ENCODE assay signal across 1 cellular context in the genomic region with DNA sequence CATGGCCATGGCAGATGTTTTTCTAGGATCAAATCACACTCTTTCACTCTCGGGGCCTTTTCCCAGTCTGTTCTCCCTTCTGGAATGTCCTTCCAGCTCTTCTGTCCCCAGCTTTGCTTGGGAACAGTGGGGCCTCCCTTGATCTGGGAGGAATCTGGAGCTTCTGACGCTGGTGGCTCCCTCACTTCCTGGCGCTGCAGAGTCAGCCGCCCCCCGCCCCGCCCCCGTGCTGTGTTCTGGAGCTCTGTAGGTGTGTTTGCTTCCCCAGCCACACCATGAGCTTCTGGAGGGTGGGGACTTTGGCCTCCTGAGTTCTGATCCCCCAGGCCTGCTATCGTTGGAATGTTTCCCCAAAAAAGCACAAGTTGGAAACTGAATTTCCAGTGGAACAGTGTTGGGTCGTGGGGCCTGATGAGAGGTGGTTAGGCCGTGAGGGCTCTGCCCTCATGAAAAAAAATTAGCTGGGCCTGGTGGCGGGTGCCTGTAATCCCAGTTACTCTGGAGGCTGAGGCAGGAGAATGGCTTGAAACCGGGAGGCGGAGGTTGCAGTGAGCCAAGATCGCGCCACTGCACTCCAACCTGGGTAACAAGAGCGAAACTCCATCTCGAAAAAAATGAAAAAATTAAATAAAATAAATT.
TF ChIP-seq lines count a peak whose summit lies in the region.

No MANE protein-coding gene starts in this region.

TF ChIP-seq in HepG2, 621 proteins besides CTCF, POLR2A, EP300 and RAD21 (continued from another document and continues in another):
- TF ChIP-seq, protein P1, sequence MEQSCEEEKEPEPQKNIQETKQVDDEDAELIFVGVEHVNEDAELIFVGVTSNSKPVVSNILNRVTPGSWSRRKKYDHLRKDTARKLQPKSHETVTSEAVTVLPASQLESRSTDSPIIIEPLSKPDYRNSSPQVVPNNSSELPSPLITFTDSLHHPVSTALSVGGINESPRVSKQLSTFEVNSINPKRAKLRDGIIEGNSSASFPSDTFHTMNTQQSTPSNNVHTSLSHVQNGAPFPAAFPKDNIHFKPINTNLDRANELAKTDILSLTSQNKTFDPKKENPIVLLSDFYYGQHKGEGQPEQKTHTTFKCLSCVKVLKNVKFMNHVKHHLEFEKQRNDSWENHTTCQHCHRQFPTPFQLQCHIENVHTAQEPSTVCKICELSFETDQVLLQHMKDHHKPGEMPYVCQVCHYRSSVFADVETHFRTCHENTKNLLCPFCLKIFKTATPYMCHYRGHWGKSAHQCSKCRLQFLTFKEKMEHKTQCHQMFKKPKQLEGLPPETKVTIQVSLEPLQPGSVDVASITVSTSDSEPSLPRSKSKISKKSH (CRISPR knock-in tag; IDR thresholded peaks at IDR 0.05; ENCODE audit: borderline replicate concordance): peak; percentile 71; the same call in 1 of the 2 replicates
- TF ChIP-seq ZNF124 (CRISPR knock-in tag; IDR thresholded peaks at IDR 0.05) (peak; percentile 83; the same call in 1 of the 2 replicates), ZNF577 (CRISPR knock-in tag; IDR thresholded peaks at IDR 0.05; ENCODE audit: borderline replicate concordance, low read depth) (no peak), ZNF235 (CRISPR knock-in tag; IDR thresholded peaks at IDR 0.05; ENCODE audit: borderline replicate concordance) (no peak), PCBP2 (optimal IDR thresholded peaks at IDR 0.05; ENCODE audit: low read depth, low read length, poor library complexity, severe bottlenecking) (no peak), KLF12 (CRISPR knock-in tag; IDR thresholded peaks at IDR 0.05; ENCODE audit: borderline replicate concordance) (no peak), GPN1 (CRISPR knock-in tag; IDR thresholded peaks at IDR 0.05; ENCODE audit: borderline replicate concordance) (no peak), RARG (CRISPR knock-in tag; IDR thresholded peaks at IDR 0.05; ENCODE audit: low read depth) (no peak), ZNF33B (CRISPR knock-in tag; IDR thresholded peaks at IDR 0.05) (no peak), ZMYM3 (CRISPR knock-in tag; IDR thresholded peaks at IDR 0.05) (peak; percentile 61; the same call in 1 of the 2 replicates), CREB1 (IDR thresholded peaks at IDR 0.05) (no peak), CREB1 (CRISPR knock-in tag; IDR thresholded peaks at IDR 0.05) (no peak), KLF11 (CRISPR knock-in tag; IDR thresholded peaks at IDR 0.05) (peak; percentile 83; the same call in 1 of the 2 replicates), NRL (CRISPR knock-in tag; IDR thresholded peaks at IDR 0.05; ENCODE audit: borderline replicate concordance) (peak; percentile 50; the same call in 1 of the 2 replicates), ZNF720 (CRISPR knock-in tag; IDR thresholded peaks at IDR 0.05) (no peak), SAP130 (CRISPR knock-in tag; IDR thresholded peaks at IDR 0.05; ENCODE audit: low read depth) (peak; percentile 83), ZNF615 (CRISPR knock-in tag; IDR thresholded peaks at IDR 0.05; ENCODE audit: borderline replicate concordance) (no peak; the same call in 1 of the 2 replicates), ZBTB42 (CRISPR knock-in tag; IDR thresholded peaks at IDR 0.05) (no peak), NCOA2 (CRISPR knock-in tag; IDR thresholded peaks at IDR 0.05) (peak; percentile 49; the same call in 1 of the 2 replicates), ZNF234 (CRISPR knock-in tag; conservative IDR thresholded peaks at IDR 0.05) (no peak), ATM (IDR thresholded peaks at IDR 0.05; ENCODE audit: borderline replicate concordance) (no peak), NR2F2 (IDR thresholded peaks at IDR 0.05; ENCODE audit: borderline replicate concordance, low read depth) (no peak), STAT5B (CRISPR knock-in tag; IDR thresholded peaks at IDR 0.05) (no peak), ZNF317 (CRISPR knock-in tag; IDR thresholded peaks at IDR 0.05) (peak; percentile 46; the same call in 1 of the 2 replicates), FOXK1 (CRISPR knock-in tag; IDR thresholded peaks at IDR 0.05; ENCODE audit: borderline replicate concordance, low read depth) (peak; percentile 42; the same call in 1 of the 2 replicates), FOXJ3 (CRISPR knock-in tag; IDR thresholded peaks at IDR 0.05; ENCODE audit: borderline replicate concordance) (no peak)
- TF ChIP-seq, protein P2, sequence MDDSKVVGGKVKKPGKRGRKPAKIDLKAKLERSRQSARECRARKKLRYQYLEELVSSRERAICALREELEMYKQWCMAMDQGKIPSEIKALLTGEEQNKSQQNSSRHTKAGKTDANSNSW (CRISPR knock-in tag; IDR thresholded peaks at IDR 0.05; ENCODE audit: borderline replicate concordance): no peak
- TF ChIP-seq, protein P3, sequence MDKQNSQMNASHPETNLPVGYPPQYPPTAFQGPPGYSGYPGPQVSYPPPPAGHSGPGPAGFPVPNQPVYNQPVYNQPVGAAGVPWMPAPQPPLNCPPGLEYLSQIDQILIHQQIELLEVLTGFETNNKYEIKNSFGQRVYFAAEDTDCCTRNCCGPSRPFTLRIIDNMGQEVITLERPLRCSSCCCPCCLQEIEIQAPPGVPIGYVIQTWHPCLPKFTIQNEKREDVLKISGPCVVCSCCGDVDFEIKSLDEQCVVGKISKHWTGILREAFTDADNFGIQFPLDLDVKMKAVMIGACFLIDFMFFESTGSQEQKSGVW (CRISPR knock-in tag; IDR thresholded peaks at IDR 0.05; ENCODE audit: borderline replicate concordance): no peak
- TF ChIP-seq, protein P4, sequence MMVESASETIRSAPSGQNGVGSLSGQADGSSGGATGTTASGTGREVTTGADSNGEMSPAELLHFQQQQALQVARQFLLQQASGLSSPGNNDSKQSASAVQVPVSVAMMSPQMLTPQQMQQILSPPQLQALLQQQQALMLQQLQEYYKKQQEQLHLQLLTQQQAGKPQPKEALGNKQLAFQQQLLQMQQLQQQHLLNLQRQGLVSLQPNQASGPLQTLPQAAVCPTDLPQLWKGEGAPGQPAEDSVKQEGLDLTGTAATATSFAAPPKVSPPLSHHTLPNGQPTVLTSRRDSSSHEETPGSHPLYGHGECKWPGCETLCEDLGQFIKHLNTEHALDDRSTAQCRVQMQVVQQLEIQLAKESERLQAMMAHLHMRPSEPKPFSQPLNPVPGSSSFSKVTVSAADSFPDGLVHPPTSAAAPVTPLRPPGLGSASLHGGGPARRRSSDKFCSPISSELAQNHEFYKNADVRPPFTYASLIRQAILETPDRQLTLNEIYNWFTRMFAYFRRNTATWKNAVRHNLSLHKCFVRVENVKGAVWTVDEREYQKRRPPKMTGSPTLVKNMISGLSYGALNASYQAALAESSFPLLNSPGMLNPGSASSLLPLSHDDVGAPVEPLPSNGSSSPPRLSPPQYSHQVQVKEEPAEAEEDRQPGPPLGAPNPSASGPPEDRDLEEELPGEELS (CRISPR knock-in tag; IDR thresholded peaks at IDR 0.05): peak; percentile 47; the same call in 1 of the 2 replicates
- TF ChIP-seq, protein P5, sequence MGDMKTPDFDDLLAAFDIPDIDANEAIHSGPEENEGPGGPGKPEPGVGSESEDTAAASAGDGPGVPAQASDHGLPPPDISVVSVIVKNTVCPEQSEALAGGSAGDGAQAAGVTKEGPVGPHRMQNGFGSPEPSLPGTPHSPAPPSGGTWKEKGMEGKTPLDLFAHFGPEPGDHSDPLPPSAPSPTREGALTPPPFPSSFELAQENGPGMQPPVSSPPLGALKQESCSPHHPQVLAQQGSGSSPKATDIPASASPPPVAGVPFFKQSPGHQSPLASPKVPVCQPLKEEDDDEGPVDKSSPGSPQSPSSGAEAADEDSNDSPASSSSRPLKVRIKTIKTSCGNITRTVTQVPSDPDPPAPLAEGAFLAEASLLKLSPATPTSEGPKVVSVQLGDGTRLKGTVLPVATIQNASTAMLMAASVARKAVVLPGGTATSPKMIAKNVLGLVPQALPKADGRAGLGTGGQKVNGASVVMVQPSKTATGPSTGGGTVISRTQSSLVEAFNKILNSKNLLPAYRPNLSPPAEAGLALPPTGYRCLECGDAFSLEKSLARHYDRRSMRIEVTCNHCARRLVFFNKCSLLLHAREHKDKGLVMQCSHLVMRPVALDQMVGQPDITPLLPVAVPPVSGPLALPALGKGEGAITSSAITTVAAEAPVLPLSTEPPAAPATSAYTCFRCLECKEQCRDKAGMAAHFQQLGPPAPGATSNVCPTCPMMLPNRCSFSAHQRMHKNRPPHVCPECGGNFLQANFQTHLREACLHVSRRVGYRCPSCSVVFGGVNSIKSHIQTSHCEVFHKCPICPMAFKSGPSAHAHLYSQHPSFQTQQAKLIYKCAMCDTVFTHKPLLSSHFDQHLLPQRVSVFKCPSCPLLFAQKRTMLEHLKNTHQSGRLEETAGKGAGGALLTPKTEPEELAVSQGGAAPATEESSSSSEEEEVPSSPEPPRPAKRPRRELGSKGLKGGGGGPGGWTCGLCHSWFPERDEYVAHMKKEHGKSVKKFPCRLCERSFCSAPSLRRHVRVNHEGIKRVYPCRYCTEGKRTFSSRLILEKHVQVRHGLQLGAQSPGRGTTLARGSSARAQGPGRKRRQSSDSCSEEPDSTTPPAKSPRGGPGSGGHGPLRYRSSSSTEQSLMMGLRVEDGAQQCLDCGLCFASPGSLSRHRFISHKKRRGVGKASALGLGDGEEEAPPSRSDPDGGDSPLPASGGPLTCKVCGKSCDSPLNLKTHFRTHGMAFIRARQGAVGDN (CRISPR knock-in tag; IDR thresholded peaks at IDR 0.05): peak; percentile 94
- TF ChIP-seq, protein P6, sequence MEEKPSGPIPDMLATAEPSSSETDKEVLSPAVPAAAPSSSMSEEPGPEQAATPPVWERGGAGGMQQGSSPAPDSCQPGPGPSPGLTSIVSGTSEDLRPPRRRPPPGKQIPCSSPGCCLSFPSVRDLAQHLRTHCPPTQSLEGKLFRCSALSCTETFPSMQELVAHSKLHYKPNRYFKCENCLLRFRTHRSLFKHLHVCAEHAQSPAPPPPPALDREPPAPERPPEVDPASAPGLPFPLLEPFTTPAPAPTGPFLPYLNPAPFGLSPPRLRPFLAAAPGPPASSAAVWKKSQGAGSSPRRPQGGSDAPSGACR (CRISPR knock-in tag; IDR thresholded peaks at IDR 0.05): peak; percentile 52; the same call in 1 of the 2 replicates
- TF ChIP-seq, protein P7, sequence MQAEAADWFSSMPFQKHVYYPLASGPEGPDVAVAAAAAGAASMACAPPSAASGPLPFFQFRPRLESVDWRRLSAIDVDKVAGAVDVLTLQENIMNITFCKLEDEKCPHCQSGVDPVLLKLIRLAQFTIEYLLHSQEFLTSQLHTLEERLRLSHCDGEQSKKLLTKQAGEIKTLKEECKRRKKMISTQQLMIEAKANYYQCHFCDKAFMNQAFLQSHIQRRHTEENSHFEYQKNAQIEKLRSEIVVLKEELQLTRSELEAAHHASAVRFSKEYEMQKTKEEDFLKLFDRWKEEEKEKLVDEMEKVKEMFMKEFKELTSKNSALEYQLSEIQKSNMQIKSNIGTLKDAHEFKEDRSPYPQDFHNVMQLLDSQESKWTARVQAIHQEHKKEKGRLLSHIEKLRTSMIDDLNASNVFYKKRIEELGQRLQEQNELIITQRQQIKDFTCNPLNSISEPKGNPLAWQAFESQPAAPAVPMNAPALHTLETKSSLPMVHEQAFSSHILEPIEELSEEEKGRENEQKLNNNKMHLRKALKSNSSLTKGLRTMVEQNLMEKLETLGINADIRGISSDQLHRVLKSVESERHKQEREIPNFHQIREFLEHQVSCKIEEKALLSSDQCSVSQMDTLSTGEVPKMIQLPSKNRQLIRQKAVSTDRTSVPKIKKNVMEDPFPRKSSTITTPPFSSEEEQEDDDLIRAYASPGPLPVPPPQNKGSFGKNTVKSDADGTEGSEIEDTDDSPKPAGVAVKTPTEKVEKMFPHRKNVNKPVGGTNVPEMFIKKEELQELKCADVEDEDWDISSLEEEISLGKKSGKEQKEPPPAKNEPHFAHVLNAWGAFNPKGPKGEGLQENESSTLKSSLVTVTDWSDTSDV (CRISPR knock-in tag; IDR thresholded peaks at IDR 0.05): no peak
- TF ChIP-seq, protein P8, sequence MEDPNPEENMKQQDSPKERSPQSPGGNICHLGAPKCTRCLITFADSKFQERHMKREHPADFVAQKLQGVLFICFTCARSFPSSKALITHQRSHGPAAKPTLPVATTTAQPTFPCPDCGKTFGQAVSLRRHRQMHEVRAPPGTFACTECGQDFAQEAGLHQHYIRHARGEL (CRISPR knock-in tag; IDR thresholded peaks at IDR 0.05): no peak
- TF ChIP-seq, protein P9, sequence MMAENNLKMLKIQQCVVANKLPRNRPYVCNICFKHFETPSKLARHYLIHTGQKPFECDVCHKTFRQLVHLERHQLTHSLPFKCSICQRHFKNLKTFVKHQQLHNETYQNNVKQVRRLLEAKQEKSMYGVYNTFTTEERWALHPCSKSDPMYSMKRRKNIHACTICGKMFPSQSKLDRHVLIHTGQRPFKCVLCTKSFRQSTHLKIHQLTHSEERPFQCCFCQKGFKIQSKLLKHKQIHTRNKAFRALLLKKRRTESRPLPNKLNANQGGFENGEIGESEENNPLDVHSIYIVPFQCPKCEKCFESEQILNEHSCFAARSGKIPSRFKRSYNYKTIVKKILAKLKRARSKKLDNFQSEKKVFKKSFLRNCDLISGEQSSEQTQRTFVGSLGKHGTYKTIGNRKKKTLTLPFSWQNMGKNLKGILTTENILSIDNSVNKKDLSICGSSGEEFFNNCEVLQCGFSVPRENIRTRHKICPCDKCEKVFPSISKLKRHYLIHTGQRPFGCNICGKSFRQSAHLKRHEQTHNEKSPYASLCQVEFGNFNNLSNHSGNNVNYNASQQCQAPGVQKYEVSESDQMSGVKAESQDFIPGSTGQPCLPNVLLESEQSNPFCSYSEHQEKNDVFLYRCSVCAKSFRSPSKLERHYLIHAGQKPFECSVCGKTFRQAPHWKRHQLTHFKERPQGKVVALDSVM (CRISPR knock-in tag; IDR thresholded peaks at IDR 0.05): peak; percentile 88
- TF ChIP-seq, protein P10, sequence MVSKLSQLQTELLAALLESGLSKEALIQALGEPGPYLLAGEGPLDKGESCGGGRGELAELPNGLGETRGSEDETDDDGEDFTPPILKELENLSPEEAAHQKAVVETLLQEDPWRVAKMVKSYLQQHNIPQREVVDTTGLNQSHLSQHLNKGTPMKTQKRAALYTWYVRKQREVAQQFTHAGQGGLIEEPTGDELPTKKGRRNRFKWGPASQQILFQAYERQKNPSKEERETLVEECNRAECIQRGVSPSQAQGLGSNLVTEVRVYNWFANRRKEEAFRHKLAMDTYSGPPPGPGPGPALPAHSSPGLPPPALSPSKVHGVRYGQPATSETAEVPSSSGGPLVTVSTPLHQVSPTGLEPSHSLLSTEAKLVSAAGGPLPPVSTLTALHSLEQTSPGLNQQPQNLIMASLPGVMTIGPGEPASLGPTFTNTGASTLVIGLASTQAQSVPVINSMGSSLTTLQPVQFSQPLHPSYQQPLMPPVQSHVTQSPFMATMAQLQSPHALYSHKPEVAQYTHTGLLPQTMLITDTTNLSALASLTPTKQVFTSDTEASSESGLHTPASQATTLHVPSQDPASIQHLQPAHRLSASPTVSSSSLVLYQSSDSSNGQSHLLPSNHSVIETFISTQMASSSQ (IDR thresholded peaks at IDR 0.05; ENCODE audit: low read depth): no peak
- TF ChIP-seq, protein P10 (CRISPR knock-in tag; IDR thresholded peaks at IDR 0.05; ENCODE audit: borderline replicate concordance): no peak
